Comparison of ENCODE assay signal across 8 cellular contexts in the genomic region with DNA sequence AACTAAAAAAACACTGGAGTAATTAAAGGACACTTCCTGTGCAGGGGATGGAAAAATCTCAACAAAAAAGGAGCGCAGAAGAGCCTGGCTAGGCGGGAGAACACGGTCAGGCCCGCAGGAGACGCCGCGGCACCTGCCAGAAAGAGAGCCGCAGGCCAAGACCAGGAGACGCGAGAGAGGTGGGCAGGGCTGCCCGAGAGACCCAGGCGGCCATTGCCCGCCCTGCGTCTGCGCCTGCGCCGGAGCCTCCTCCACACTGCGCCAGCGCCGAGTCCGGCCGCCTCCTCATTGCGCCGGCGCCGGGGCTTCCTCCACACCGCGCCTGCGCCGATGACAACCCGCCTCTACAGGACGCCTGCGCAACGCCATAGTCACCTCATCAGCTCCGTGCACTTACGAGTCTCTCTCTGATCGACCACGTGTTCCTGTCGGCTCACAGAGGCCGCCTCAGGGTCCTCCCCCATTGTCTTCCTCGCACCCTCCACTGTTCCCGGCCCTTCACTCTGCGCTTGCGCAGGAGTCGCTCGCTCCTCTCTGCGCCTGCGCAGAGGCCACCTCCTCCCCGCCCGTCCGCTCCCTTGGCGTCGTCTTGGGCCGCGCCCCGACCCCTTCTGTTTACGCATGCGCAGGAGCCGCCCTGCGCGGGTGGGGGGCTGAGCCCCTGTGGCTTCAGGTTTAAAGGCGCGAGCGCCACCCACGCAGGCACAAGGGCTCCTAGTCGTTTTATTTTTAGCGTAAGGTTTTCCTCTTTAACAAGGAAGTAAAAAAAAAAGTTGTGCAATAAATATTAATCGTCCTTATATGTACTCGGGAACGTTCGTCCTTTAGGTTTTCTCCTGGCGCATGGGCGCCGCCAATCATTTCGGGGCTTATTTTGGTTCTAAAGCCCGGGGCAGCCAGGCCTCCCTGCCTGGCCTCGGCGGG. TPM values are rescaled to one million over a fixed set of nuclear protein-coding genes. Genes with fewer than 3 reads are reported as not detected.
DNase-seq lines count a peak whose midpoint lies in the region; ATAC-seq and TF ChIP-seq lines count a peak whose summit lies in the region.

No MANE protein-coding gene starts in this region.

- peak overlapping the region; percentile 95 for H3K27ac ChIP-seq in caudate nucleus (ENCODE audit: low read depth, low read length)

- H3K9me3 Mint-ChIP-seq in activated B cell treated with CpG ODN at 0.5 μM for 24 hours = no peaks in the 10 kb centered on the region
- no peaks in the 10 kb centered on the region for H3K9me3 Mint-ChIP-seq in immature natural killer cell

- H3K4me3 Mint-ChIP-seq in activated B cell treated with CpG ODN at 0.5 μM for 24 hours (peak overlapping the region; percentile 95), immature natural killer cell (peak overlapping the region; percentile 87 to 93 (median 90))

- ATAC-seq in GM18909 (IDR thresholded peaks at IDR 0.05; ENCODE audit: poor library complexity, unreplicated experiment) (peak; percentile 97), HG03159 (IDR thresholded peaks at IDR 0.05; ENCODE audit: unreplicated experiment) (peak; percentile 97), activated B cell treated with CpG ODN at 0.5 μM for 24 hours (ENCODE audit: low read depth) (peak; percentile 96)

- H3K4me1 Mint-ChIP-seq in activated B cell treated with CpG ODN at 0.5 μM for 24 hours (peaks cover 36% of the 10 kb centered on the region), immature natural killer cell (peaks cover 15 to 26% of the 10 kb centered on the region in 2 donors)

- H3K27ac Mint-ChIP-seq in activated B cell treated with CpG ODN at 0.5 μM for 24 hours (peak overlapping the region; percentile 100), immature natural killer cell (peak overlapping the region; percentile 93 to 99 (median 96))

- intact Hi-C loops in activated B cell treated with CpG ODN at 0.5 μM for 24 hours (cut with micrococcal nuclease) = loop anchor here (1.0 to 5.0 kb wide), 2 partner anchors 452 to 668 kb away; no protein-coding TSS in a partner anchor

- DNase-seq in AG08395 (ENCODE audit: low spot score) (peak; percentile 100), NCI-H2227 (lab: John Stamatoyannopoulos, UW; ENCODE audit: unreplicated experiment) (peak; percentile 99), activated B cell treated with CpG ODN at 0.5 μM for 24 hours (peak; percentile 98), caudate nucleus (lab: John Stamatoyannopoulos, UW) (peak; percentile 84 to 100 (median 97)), immature natural killer cell (peak; percentile 99), smooth muscle cell of the brain vasculature (ENCODE audit: low read depth, low spot score) (peak; percentile 97)

- POLR2A ChIA-PET in activated B cell treated with CpG ODN at 0.5 μM for 24 hours (lab: Charles Lee) = interaction anchor here (0.6 to 2.1 kb wide), 6 partner anchors 16 to 726 kb away, joined by 3 to 7 read pairs (median 4); a partner anchor contains a TSS

- H3K36me3 Mint-ChIP-seq in activated B cell treated with CpG ODN at 0.5 μM for 24 hours (ENCODE audit: low read depth) (peaks cover 15% of the 10 kb centered on the region), immature natural killer cell (peaks cover 3 to 7% (median 4%) of the 10 kb centered on the region in 3 donors)

- TF ChIP-seq CTCF in activated B cell treated with CpG ODN at 0.5 μM for 24 hours (IDR thresholded peaks at IDR 0.05) = no peak

- CTCF ChIA-PET in activated B cell treated with CpG ODN at 0.5 μM for 24 hours (lab: Charles Lee) = no interaction called here

- no peaks in the 10 kb centered on the region for H3K27me3 Mint-ChIP-seq in activated B cell treated with CpG ODN at 0.5 μM for 24 hours
- H3K27me3 Mint-ChIP-seq in immature natural killer cell (ENCODE audit: low read depth in 3 of 3) = peaks cover 9 to 12% (median 11%) of the 10 kb centered on the region in 3 donors

RNA-seq across cellular contexts. Expression of a gene that starts 43.2 kb away (rescaled TPM):
- total RNA-seq in activated B cell treated with CpG ODN at 0.5 μM for 24 hours = 0.11 and 0.20 TPM in 2 replicates
- polyA plus RNA-seq in immature natural killer cell = not detected

Comparison
In these comparisons a context has a peak if more than half of its experiments do, and no peak if none do; other contexts are left out.
1. Peak in every context shown above with its lines: DNase-seq, ATAC-seq and H3K27ac ChIP-seq.